26 cellular contexts compared by ENCODE assay signal in genomic region chr13:33452873-33453558, GRCh38.
DNase-seq lines count a peak whose midpoint lies in the region; ATAC-seq, FAIRE-seq and TF ChIP-seq lines count a peak whose summit lies in the region.
"Had no signal": no experiment of that assay in that cellular context is flagged by ENCODE, and none has a peak within 500 bp of the region (broad histone marks: within the 10 kb centered on the region; RNA-seq: fewer than 3 reads in every experiment).

No MANE protein-coding gene starts in this region.

- DNase-seq in ascending aorta (ENCODE audit: low spot score in 2 of 2) (no peak), Right ventricle myocardium superior (no peak), thyroid gland (peak in 1 of 2 donors; percentile 1), GM12892 (ENCODE audit: insufficient read length) (no peak), GM10266 (ENCODE audit: extremely low spot score) (no peak)
- DNase-seq: ACHN; activated gamma-delta T cell; activated T-cell treated with anti-CD3 and anti-CD28 coated beads, Interleukin-2, amount 50 U/mL, for 1 hour; endodermal cell; kidney glomerular epithelial cell; natural killer cell; NCI-H1092; NCI-H2029 treated with DMSO at 0.1 percent for 48 hours; NCI-H345; NCI-H82; SK-N-SH; stimulated activated CD4-positive, alpha-beta T cell treated with anti-CD3 and anti-CD28 coated beads, Interleukin-4, amount 100 ng/mL, for 4 hours; stimulated activated naive CD8-positive, alpha-beta T cell treated with anti-CD3 and anti-CD28 coated beads, Interleukin-15, Interleukin-2, amounts not matched to agents 100 U/mL and 50 U/mL, for 24 hours; T-helper 17 cell had no signal

- no peaks in the 10 kb centered on the region for H3K27me3 ChIP-seq in ascending aorta
- no peaks in the 10 kb centered on the region for H3K27me3 ChIP-seq in muscle layer of colon (ENCODE audit: control insufficient read depth in 1 of 2, insufficient read depth in 2 of 2, low read length in 2 of 2)
- H3K27me3 ChIP-seq in thyroid gland = no peaks in the 10 kb centered on the region
- H3K27me3 ChIP-seq: BLaER1 had no signal

- H3K4me3 ChIP-seq in ascending aorta (no peak overlapping the region), muscle layer of colon (ENCODE audit: low read depth in 1 of 2, low read length in 2 of 2) (no peak overlapping the region), thyroid gland (replicated peaks in 1 of 3) (no peak overlapping the region)
- H3K4me3 ChIP-seq: BLaER1 had no signal

- no peaks in the 10 kb centered on the region for H3K36me3 ChIP-seq in ascending aorta
- H3K36me3 ChIP-seq in muscle layer of colon (ENCODE audit: insufficient read depth, low read length) = no peaks in the 10 kb centered on the region
- H3K36me3 ChIP-seq in thyroid gland = no peaks in the 10 kb centered on the region
- H3K36me3 ChIP-seq: BLaER1 had no signal

- peaks cover 2 to 27% of the 10 kb centered on the region in 2 donors for H3K4me1 ChIP-seq in ascending aorta
- peaks cover 45% of the 10 kb centered on the region for H3K4me1 ChIP-seq in muscle layer of colon (ENCODE audit: insufficient read depth, low read length)
- H3K4me1 ChIP-seq in thyroid gland = peaks cover 10 to 12% of the 10 kb centered on the region in 2 donors
- H3K4me1 ChIP-seq: BLaER1 had no signal

- peak overlapping the region; percentile 61 to 65 for H3K27ac ChIP-seq in ascending aorta
- H3K27ac ChIP-seq in muscle layer of colon (ENCODE audit: low read depth, low read length) = peak overlapping the region; percentile 56
- H3K27ac ChIP-seq in thyroid gland = peak overlapping the region; percentile 13 to 34 (median 15)
- H3K27ac ChIP-seq: BLaER1, HL-60, RWPE1 had no signal

- no peak for FAIRE-seq in GM12892 (lab: Jason Lieb, UNC)
- FAIRE-seq: D721Med had no signal

- TF ChIP-seq CTCF in ascending aorta (IDR thresholded peaks at IDR 0.05) (no peak), thyroid gland (IDR thresholded peaks at IDR 0.05) (no peak), GM10266 (IDR thresholded peaks at IDR 0.05; ENCODE audit: control insufficient read depth, insufficient read depth, low read depth, missing control alignments) (no peak)

- intact Hi-C loops in ascending aorta (cut with DNase I) = loop anchor here (5.0 kb wide), 2 partner anchors 89 to 226 kb away; no protein-coding TSS in a partner anchor
- intact Hi-C loops in Right ventricle myocardium superior (cut with DNase I) = no loop called here
- intact Hi-C loops in thyroid gland (cut with DNase I) = no loop called here

- ATAC-seq in Right ventricle myocardium superior (ENCODE audit: poor library complexity) = peak; percentile 84
- ATAC-seq in GM19395 (IDR thresholded peaks at IDR 0.05; ENCODE audit: unreplicated experiment) = no peak
- no peak for ATAC-seq in GM18502 (IDR thresholded peaks at IDR 0.05; ENCODE audit: poor library complexity, unreplicated experiment)
- ATAC-seq: natural killer cell; stimulated activated naive CD8-positive, alpha-beta T cell treated with anti-CD3 and anti-CD28 coated beads, Interleukin-15, Interleukin-2, amounts not matched to agents 100 U/mL and 50 U/mL, for 24 hours; T-helper 17 cell had no signal

- WGBS in thyroid gland, 2 donors = 34 to 50% methylated on average over 2 of the region's 2 CpGs

- H3K9ac ChIP-seq in muscle layer of colon (ENCODE audit: low read length) = no peak overlapping the region
- H3K9ac ChIP-seq: BLaER1, SK-N-SH had no signal

- TF ChIP-seq POLR2A in thyroid gland (IDR thresholded peaks at IDR 0.05) (no peak), GM12892 (IDR thresholded peaks at IDR 0.05; ENCODE audit: low read depth, low read length) (no peak)

- no peaks in the 10 kb centered on the region for H3K9me3 ChIP-seq in ascending aorta
- no peaks in the 10 kb centered on the region for H3K9me3 ChIP-seq in muscle layer of colon (ENCODE audit: low read length)
- no peaks in the 10 kb centered on the region for H3K9me3 ChIP-seq in thyroid gland
- H3K9me3 ChIP-seq: BLaER1, SK-N-SH had no signal
